Comparison of ENCODE assay signal across 9 cellular contexts in the genomic region with DNA sequence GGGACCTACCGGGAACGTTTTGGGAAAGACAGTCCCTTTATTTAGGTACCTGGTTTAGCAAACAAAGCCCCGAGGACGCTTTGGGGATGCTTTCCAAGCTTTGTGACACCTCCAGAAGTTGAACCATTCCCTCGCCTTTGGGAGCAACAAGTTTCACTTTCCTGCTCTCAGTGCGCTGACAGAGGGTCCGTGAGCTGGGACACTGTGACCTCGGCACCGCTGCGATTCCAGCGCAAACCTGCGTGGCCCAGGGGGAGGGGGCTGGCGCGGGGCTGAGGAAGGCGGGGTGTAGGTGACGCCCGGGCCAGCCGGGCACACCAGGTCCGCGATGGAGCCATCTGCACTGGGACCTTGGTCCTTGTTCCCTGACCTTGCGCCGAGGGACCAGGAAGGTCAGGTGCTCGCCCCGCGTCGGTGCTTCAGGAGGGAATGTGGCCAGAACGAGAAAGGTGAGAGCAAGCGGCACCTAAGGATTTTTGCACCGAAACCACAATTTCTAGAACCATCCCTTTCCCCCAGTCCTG. TPM values are rescaled to one million over a fixed set of nuclear protein-coding genes. Genes with fewer than 3 reads are reported as not detected.
A peak's percentile ranks its signal among the peaks of the same experiment; 100 is the strongest.
DNase-seq lines count a peak whose midpoint lies in the region; ATAC-seq and TF ChIP-seq lines count a peak whose summit lies in the region.
"Had no signal": no experiment of that assay in that cellular context is flagged by ENCODE, and none has a peak within 500 bp of the region (broad histone marks: within the 10 kb centered on the region; RNA-seq: fewer than 3 reads in every experiment).

No MANE protein-coding gene starts in this region.

- DNase-seq in AG09309 (ENCODE audit: low read depth) (no peak), HAP-1 (ENCODE audit: low spot score in 2 of 2) (no peak), WTC11 (ENCODE audit: low spot score) (peak; percentile 53), heart left ventricle (peak; percentile 48 to 73 (median 55)), posterior vena cava (ENCODE audit: low spot score) (peak; percentile 82), NCI-H2081 treated with DMSO at 0.1 percent for 48 hours (lab: John Stamatoyannopoulos, UW) (no peak), NOMO-1 treated with dmso at 0.1 percent for 144 hours (lab: John Stamatoyannopoulos, UW; ENCODE audit: unreplicated experiment) (no peak), NCI-H1105 (lab: John Stamatoyannopoulos, UW) (no peak)

- H3K36me3 Mint-ChIP-seq in WTC11, result no peaks in the 10 kb centered on the region

- H3K27ac ChIP-seq in heart left ventricle, result peak overlapping the region; percentile 58 to 97 (median 85)
- H3K27ac ChIP-seq: foreskin keratinocyte had no signal

- H3K36me3 ChIP-seq in HAP-1 (replicated peaks) (no peaks in the 10 kb centered on the region), heart left ventricle (no peaks in the 10 kb centered on the region)

- in situ Hi-C loops in HAP-1 (cut with MboI; ENCODE audit: low sequenced_read_pairs), result no loop called here

- peak in 1 of 2 donors; percentile 14 for TF ChIP-seq POLR2A in heart left ventricle (IDR thresholded peaks at IDR 0.05)

- H3K4me3 Mint-ChIP-seq in WTC11, result peak overlapping the region; percentile 75

- CTCF ChIA-PET in WTC11 (lab: Charles Lee), result interaction anchor here (0.8 to 1.0 kb wide), 2 partner anchors 19 to 127 kb away, joined by 3 to 5 read pairs; no protein-coding TSS in a partner anchor

- no peaks in the 10 kb centered on the region for H3K9me3 ChIP-seq in HAP-1
- no peaks in the 10 kb centered on the region for H3K9me3 ChIP-seq in heart left ventricle

- 0 to 1% (median 1%) methylated on average over 19 to 29 of the region's 29 CpGs for WGBS in heart left ventricle, 4 donors

- POLR2A ChIA-PET in WTC11 (lab: Charles Lee), result no interaction called here

- H3K27me3 ChIP-seq in HAP-1 (ENCODE audit: low read depth) (peaks cover 30% of the 10 kb centered on the region), heart left ventricle (peaks cover 0 to 62% (median 0%) of the 10 kb centered on the region in 9 donors)

- peaks cover 80% of the 10 kb centered on the region for H3K27me3 Mint-ChIP-seq in WTC11 (ENCODE audit: low read depth)

- TF ChIP-seq CTCF in AG09309 (IDR thresholded peaks at IDR 0.05; ENCODE audit: control insufficient read depth, insufficient read depth, low read depth, low read length, missing control alignments) (no peak), WTC11 (IDR thresholded peaks at IDR 0.05) (no peak), heart left ventricle (IDR thresholded peaks at IDR 0.05) (no peak)

- ATAC-seq in WTC11 (peak; percentile 3), heart left ventricle (peak; percentile 64 to 76 (median 68))

- intact Hi-C loops in heart left ventricle (cut with DNase I), result loop anchor here in 7 of 10 donors (2.0 to 10.0 kb wide), 10 partner anchors 134 to 712 kb away; no protein-coding TSS in a partner anchor
- intact Hi-C loops in posterior vena cava (cut with DNase I), result loop anchor here (5.0 to 10.0 kb wide), 2 partner anchors 584 to 707 kb away; no protein-coding TSS in a partner anchor

- no peak overlapping the region for H3K27ac Mint-ChIP-seq in WTC11

- H3K4me3 ChIP-seq in AG09309 (ENCODE audit: control insufficient read depth, low read depth, low read length) (peak overlapping the region; percentile 80), HAP-1 (peak overlapping the region; percentile 29), heart left ventricle (peak overlapping the region; percentile 52 to 80 (median 62))

- H3K4me1 ChIP-seq in HAP-1, result 0 out of 2 replicates have a peak, but pooled peaks cover 2% of the 10 kb centered on the region
- H3K4me1 ChIP-seq in heart left ventricle, result peaks cover 0 to 48% (median 19%) of the 10 kb centered on the region in 12 donors
- H3K4me1 ChIP-seq: foreskin keratinocyte had no signal

- peaks cover 44% of the 10 kb centered on the region for H3K4me1 Mint-ChIP-seq in WTC11

- no peaks in the 10 kb centered on the region for H3K9me3 Mint-ChIP-seq in WTC11

TF ChIP-seq in WTC11, 78 proteins besides CTCF, POLR2A, EP300 and RAD21 (continues in another document):
- TF ChIP-seq ZNF317 (CRISPR knock-in tag; IDR thresholded peaks at IDR 0.05; ENCODE audit: borderline replicate concordance, low read depth) (no peak), ZNF232 (CRISPR knock-in tag; IDR thresholded peaks at IDR 0.05) (0 out of 2 replicates have a peak, but pooled peaks have one; percentile 48), GRHL2 (CRISPR knock-in tag; IDR thresholded peaks at IDR 0.05; ENCODE audit: insufficient replicate concordance, severe bottlenecking) (no peak), NR3C1 (CRISPR knock-in tag; conservative IDR thresholded peaks at IDR 0.05; ENCODE audit: low read depth) (no peak), SOX15 (CRISPR knock-in tag; IDR thresholded peaks at IDR 0.05) (no peak)
- TF ChIP-seq, protein P1, sequence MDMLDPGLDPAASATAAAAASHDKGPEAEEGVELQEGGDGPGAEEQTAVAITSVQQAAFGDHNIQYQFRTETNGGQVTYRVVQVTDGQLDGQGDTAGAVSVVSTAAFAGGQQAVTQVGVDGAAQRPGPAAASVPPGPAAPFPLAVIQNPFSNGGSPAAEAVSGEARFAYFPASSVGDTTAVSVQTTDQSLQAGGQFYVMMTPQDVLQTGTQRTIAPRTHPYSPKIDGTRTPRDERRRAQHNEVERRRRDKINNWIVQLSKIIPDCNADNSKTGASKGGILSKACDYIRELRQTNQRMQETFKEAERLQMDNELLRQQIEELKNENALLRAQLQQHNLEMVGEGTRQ (CRISPR knock-in tag; IDR thresholded peaks at IDR 0.05), result peak; percentile 47; the same call in 1 of the 2 replicates
- TF ChIP-seq, protein P2, sequence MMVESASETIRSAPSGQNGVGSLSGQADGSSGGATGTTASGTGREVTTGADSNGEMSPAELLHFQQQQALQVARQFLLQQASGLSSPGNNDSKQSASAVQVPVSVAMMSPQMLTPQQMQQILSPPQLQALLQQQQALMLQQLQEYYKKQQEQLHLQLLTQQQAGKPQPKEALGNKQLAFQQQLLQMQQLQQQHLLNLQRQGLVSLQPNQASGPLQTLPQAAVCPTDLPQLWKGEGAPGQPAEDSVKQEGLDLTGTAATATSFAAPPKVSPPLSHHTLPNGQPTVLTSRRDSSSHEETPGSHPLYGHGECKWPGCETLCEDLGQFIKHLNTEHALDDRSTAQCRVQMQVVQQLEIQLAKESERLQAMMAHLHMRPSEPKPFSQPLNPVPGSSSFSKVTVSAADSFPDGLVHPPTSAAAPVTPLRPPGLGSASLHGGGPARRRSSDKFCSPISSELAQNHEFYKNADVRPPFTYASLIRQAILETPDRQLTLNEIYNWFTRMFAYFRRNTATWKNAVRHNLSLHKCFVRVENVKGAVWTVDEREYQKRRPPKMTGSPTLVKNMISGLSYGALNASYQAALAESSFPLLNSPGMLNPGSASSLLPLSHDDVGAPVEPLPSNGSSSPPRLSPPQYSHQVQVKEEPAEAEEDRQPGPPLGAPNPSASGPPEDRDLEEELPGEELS (CRISPR knock-in tag; IDR thresholded peaks at IDR 0.05), result 0 out of 2 replicates have a peak, but pooled peaks have one; percentile 42
- TF ChIP-seq, protein P3, sequence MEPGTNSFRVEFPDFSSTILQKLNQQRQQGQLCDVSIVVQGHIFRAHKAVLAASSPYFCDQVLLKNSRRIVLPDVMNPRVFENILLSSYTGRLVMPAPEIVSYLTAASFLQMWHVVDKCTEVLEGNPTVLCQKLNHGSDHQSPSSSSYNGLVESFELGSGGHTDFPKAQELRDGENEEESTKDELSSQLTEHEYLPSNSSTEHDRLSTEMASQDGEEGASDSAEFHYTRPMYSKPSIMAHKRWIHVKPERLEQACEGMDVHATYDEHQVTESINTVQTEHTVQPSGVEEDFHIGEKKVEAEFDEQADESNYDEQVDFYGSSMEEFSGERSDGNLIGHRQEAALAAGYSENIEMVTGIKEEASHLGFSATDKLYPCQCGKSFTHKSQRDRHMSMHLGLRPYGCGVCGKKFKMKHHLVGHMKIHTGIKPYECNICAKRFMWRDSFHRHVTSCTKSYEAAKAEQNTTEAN (CRISPR knock-in tag; IDR thresholded peaks at IDR 0.05), result no peak
- TF ChIP-seq, protein P4, sequence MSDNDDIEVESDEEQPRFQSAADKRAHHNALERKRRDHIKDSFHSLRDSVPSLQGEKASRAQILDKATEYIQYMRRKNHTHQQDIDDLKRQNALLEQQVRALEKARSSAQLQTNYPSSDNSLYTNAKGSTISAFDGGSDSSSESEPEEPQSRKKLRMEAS (CRISPR knock-in tag; IDR thresholded peaks at IDR 0.05), result peak; percentile 42; the same call in 1 of the 2 replicates
- TF ChIP-seq, protein P5, sequence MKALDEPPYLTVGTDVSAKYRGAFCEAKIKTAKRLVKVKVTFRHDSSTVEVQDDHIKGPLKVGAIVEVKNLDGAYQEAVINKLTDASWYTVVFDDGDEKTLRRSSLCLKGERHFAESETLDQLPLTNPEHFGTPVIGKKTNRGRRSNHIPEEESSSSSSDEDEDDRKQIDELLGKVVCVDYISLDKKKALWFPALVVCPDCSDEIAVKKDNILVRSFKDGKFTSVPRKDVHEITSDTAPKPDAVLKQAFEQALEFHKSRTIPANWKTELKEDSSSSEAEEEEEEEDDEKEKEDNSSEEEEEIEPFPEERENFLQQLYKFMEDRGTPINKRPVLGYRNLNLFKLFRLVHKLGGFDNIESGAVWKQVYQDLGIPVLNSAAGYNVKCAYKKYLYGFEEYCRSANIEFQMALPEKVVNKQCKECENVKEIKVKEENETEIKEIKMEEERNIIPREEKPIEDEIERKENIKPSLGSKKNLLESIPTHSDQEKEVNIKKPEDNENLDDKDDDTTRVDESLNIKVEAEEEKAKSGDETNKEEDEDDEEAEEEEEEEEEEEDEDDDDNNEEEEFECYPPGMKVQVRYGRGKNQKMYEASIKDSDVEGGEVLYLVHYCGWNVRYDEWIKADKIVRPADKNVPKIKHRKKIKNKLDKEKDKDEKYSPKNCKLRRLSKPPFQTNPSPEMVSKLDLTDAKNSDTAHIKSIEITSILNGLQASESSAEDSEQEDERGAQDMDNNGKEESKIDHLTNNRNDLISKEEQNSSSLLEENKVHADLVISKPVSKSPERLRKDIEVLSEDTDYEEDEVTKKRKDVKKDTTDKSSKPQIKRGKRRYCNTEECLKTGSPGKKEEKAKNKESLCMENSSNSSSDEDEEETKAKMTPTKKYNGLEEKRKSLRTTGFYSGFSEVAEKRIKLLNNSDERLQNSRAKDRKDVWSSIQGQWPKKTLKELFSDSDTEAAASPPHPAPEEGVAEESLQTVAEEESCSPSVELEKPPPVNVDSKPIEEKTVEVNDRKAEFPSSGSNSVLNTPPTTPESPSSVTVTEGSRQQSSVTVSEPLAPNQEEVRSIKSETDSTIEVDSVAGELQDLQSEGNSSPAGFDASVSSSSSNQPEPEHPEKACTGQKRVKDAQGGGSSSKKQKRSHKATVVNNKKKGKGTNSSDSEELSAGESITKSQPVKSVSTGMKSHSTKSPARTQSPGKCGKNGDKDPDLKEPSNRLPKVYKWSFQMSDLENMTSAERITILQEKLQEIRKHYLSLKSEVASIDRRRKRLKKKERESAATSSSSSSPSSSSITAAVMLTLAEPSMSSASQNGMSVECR (CRISPR knock-in tag; IDR thresholded peaks at IDR 0.05; ENCODE audit: borderline replicate concordance), result no peak

RNA-seq across cellular contexts. Expression of a gene that starts 0.7 kb away (rescaled TPM):
- 0.05 to 0.23 TPM (median 0.09 TPM) in 3 replicates for total RNA-seq in WTC11 (2021)
- total RNA-seq in heart left ventricle, result 100 to 1,000 TPM in 3 of 9 donors, 10 to 100 TPM in 5, 1 to 10 TPM in 1; 8.8 to 127 (median 34.9) TPM
- 10 to 100 TPM in 1 of 2 donors, 1 to 10 TPM in 1; 9.8 to 20.5 TPM for polyA plus RNA-seq in heart left ventricle
- 1 to 10 TPM; 4.3 to 6.5 TPM for total RNA-seq in posterior vena cava
- total RNA-seq: foreskin keratinocyte had no signal
- polyA plus RNA-seq: foreskin keratinocyte had no signal

Comparison
In these comparisons a context has a peak if more than half of its experiments do, and no peak if none do; other contexts are left out.
1. DNase-seq: peak in WTC11 (single experiment), heart left ventricle (5 of 5) and posterior vena cava (single experiment); none in AG09309 (single experiment), HAP-1 (0 of 2), NCI-H2081 treated with DMSO at 0.1 percent for 48 hours (single experiment), NOMO-1 treated with dmso at 0.1 percent for 144 hours (single experiment) and NCI-H1105 (single experiment).
2. H3K4me3 ChIP-seq: peak in every context shown above with its lines; median percentile 80 in AG09309; 62 in heart left ventricle; 29 in HAP-1.